In genomic region chr16:30193098-30193497, GRCh38 we compare ENCODE assay signal across 6 cellular contexts. TPM values are rescaled to one million over a fixed set of nuclear protein-coding genes. Genes with fewer than 3 reads are reported as not detected.
DNase-seq lines count a peak whose midpoint lies in the region; ATAC-seq, FAIRE-seq and TF ChIP-seq lines count a peak whose summit lies in the region.
"Not testable (repeated sequence)": the region's sequence is repeated elsewhere in the genome, so short reads cannot be mapped to it uniquely, and the experiment has no call there.

No MANE protein-coding gene starts in this region.

- POLR2A ChIA-PET in K562 (lab: Yijun Ruan, JAX), result not testable (repeated sequence)

- H3K4me3 Mint-ChIP-seq in naive B cell, result not testable (repeated sequence)

- ATAC-seq in DND-41 (ENCODE audit: insufficient read depth, low read depth) (peak; percentile 13), GM21423 (IDR thresholded peaks at IDR 0.05; ENCODE audit: unreplicated experiment) (peak; percentile 13), HG02870 (IDR thresholded peaks at IDR 0.05; ENCODE audit: unreplicated experiment) (peak; percentile 2), HG03571 (IDR thresholded peaks at IDR 0.05; ENCODE audit: unreplicated experiment) (peak; percentile 5), K562 (peak; percentile 70), naive B cell (ENCODE audit: low read depth in 2 of 2) (peak; percentile 19 to 22)

- not testable (repeated sequence) for H3K4me3 ChIP-seq in DND-41 (ENCODE audit: low read depth in 1 of 2, low read length in 2 of 2); K562

- H3K9me1 ChIP-seq in K562 (ENCODE audit: control insufficient read depth, insufficient read depth, low read length), result not testable (repeated sequence)

- in situ Hi-C loops in K562 (cut with MboI), result loop anchor here (10.0 kb wide), 1 partner anchor 212 kb away; the partner anchor contains the start of gene ZNF771

- H3K9ac ChIP-seq in DND-41 (ENCODE audit: low read depth, low read length); K562 (ENCODE audit: insufficient read depth in 1 of 2, low read depth in 2 of 2, low read length in 2 of 2): not testable (repeated sequence)

- H3K36me3 ChIP-seq in DND-41 (ENCODE audit: insufficient read depth, low read length); K562 (ENCODE audit: control insufficient read depth, insufficient read depth, low read length): not testable (repeated sequence)

- not testable (repeated sequence) for H3K27ac ChIP-seq in DND-41 (ENCODE audit: low read length); K562 (ENCODE audit: extremely low read depth, low read depth, low read length)

- not testable (repeated sequence) for H3K9me3 ChIP-seq in DND-41 (ENCODE audit: insufficient read depth, low read length, severe bottlenecking); K562 (replicated peaks; ENCODE audit: control insufficient read depth, insufficient read depth, low read depth, low read length)

- not testable (repeated sequence) for TF ChIP-seq POLR2A in K562 (conservative IDR thresholded peaks at IDR 0.05)

- CTCF ChIA-PET in K562 (lab: Yijun Ruan, JAX; ENCODE audit: low intra/inter-chr PET ratio), result not testable (repeated sequence)

- not testable (repeated sequence) for H3K79me2 ChIP-seq in DND-41 (ENCODE audit: insufficient read depth, low read length); K562 (ENCODE audit: control insufficient read depth, insufficient read depth, low read length)

- intact Hi-C loops in K562 (cut with micrococcal nuclease), result not testable (repeated sequence)

- H3K27ac Mint-ChIP-seq in naive B cell, result not testable (repeated sequence)

- FAIRE-seq in K562 (lab: Jason Lieb, UNC), result peak; percentile 89

- not testable (repeated sequence) for TF ChIP-seq RAD21 in K562 (CRISPR knock-in tag; conservative IDR thresholded peaks at IDR 0.05 in 1 of 2, IDR thresholded peaks at IDR 0.05 in 1 of 2)

- not testable (repeated sequence) for H3K27me3 ChIP-seq in DND-41 (ENCODE audit: insufficient read depth, low read length, poor library complexity); K562 (ENCODE audit: control insufficient read depth in 2 of 2, insufficient read depth in 2 of 2, low read length in 2 of 2)

- not testable (repeated sequence) for H3K4me2 ChIP-seq in DND-41 (ENCODE audit: insufficient read depth, low read length); K562 (ENCODE audit: insufficient read depth, low read length)

- WGBS in K562 (ENCODE audit: insufficient coverage, low coverage, missing lambda C conversion rate), result no CpG with 5 or more reads among the region's 21 CpGs

- TF ChIP-seq CTCF in DND-41 (IDR thresholded peaks at IDR 0.05; ENCODE audit: borderline replicate concordance, extremely low read depth, low read length, poor library complexity, severe bottlenecking); K562 (IDR thresholded peaks at IDR 0.05 in 2 of 3, conservative IDR thresholded peaks at IDR 0.05 in 1 of 3; ENCODE audit: insufficient read depth in 2 of 3, low read depth in 1 of 3, low read length in 3 of 3): not testable (repeated sequence)

- H4K20me1 ChIP-seq in DND-41 (ENCODE audit: insufficient read depth, low read length); K562 (replicated peaks; ENCODE audit: control insufficient read depth, insufficient read depth, low read length): not testable (repeated sequence)

- H3K27me3 Mint-ChIP-seq in naive B cell, result not testable (repeated sequence)

- not testable (repeated sequence) for H3K4me1 Mint-ChIP-seq in naive B cell

- H2AFZ ChIP-seq in DND-41 (ENCODE audit: low read depth, low read length); K562 (ENCODE audit: low read depth, low read length): not testable (repeated sequence)

- BruUV-seq in K562 (replicated peaks; lab: Mats Ljungman, UMichigan), result not testable (repeated sequence)

- H3K36me3 Mint-ChIP-seq in naive B cell, result not testable (repeated sequence)

- H3K9me3 Mint-ChIP-seq in naive B cell, result not testable (repeated sequence)

- H3K4me1 ChIP-seq in DND-41 (ENCODE audit: insufficient read depth, low read length); K562 (replicated peaks in 1 of 2; ENCODE audit: control insufficient read depth in 2 of 2, insufficient read depth in 2 of 2, low read length in 2 of 2): not testable (repeated sequence)

- DNase-seq in DND-41; K562 (ENCODE audit: extremely low read depth in 1 of 4, low spot score in 3 of 4); naive B cell: not testable (repeated sequence)

- TF ChIP-seq EP300 in K562 (IDR thresholded peaks at IDR 0.05; ENCODE audit: low read length), result not testable (repeated sequence)

RNA-seq across cellular contexts. Expression of gene BOLA2B, which starts 0.4 kb away (rescaled TPM):
- total RNA-seq in K562 (2011; cell fraction: chromatin; rRNA removed; ENCODE audit: low replicate concordance), result 14.9 TPM in 1 of 2 replicates, not detected in the other
- 14.7 and 26.2 TPM in 2 replicates for total RNA-seq in K562 (2011; cell fraction: nucleolus; rRNA removed)
- 4.7 and 6.4 TPM in 2 replicates for total RNA-seq in K562 (2011; cell fraction: nucleoplasm; rRNA removed)
- total RNA-seq in K562 (2014; rRNA removed) (72.1 and 88.6 TPM in 2 replicates), K562 (2014; rRNA removed; fragmentation: Illumina TruSeq; extraction: Trizol) (117 and 181 TPM in 2 replicates), K562 (2015; rRNA removed; fragmentation: Illumina TruSeq; extraction: Trizol) (200 and 209 TPM in 2 replicates), K562 (2021) (259 and 310 TPM in 2 replicates)
- polyA plus RNA-seq in K562 (2011; rRNA removed) (43.9 and 49.0 TPM in 2 replicates), K562 (2014; fragmentation: Illumina TruSeq; extraction: Trizol) (87.3 and 150 TPM in 2 replicates), K562 (2014; fragmentation: Nextera tagmentation; extraction: Ambion mirVana) (100 to 1,000 TPM; 158 to 195 TPM), K562 (2014; rRNA removed) (159 and 613 TPM in 2 replicates), naive B cell (ENCODE audit: low read depth in 6 of 6) (100 to 1,000 TPM; 121 to 238 (median 189) TPM)
- 390 and 438 TPM in 2 replicates for polyA plus RNA-seq in K562 (2011; cell fraction: cytosol; rRNA removed)
- 48.2 and 90.1 TPM in 2 replicates for polyA plus RNA-seq in K562 (2011; cell fraction: nucleus; rRNA removed)
- polyA plus RNA-seq in K562 (2012), result 150 and 359 TPM in 2 replicates
- 20.9 and 28.1 TPM in 2 replicates for polyA minus RNA-seq in K562 (2011; rRNA and poly(A)+ RNA removed)
- 22.7 and 54.4 TPM in 2 replicates for polyA minus RNA-seq in K562 (2011; cell fraction: cytosol; rRNA and poly(A)+ RNA removed)
- polyA minus RNA-seq in K562 (2011; cell fraction: nucleus; rRNA and poly(A)+ RNA removed), result 5.9 and 9.0 TPM in 2 replicates

RNA-seq across cellular contexts. Expression of gene SLX1A, which starts 0.6 kb away (rescaled TPM):
- 63.6 and 162 TPM in 2 replicates for total RNA-seq in K562 (2011; cell fraction: chromatin; rRNA removed; ENCODE audit: low replicate concordance)
- 85.6 and 99.5 TPM in 2 replicates for total RNA-seq in K562 (2011; cell fraction: nucleolus; rRNA removed)
- total RNA-seq in K562 (2011; cell fraction: nucleoplasm; rRNA removed), result 74.1 and 87.1 TPM in 2 replicates
- total RNA-seq in K562 (2014; rRNA removed) (72.3 and 86.5 TPM in 2 replicates), K562 (2014; rRNA removed; fragmentation: Illumina TruSeq; extraction: Trizol) (10.9 and 11.6 TPM in 2 replicates), K562 (2015; rRNA removed; fragmentation: Illumina TruSeq; extraction: Trizol) (18.4 and 21.0 TPM in 2 replicates), K562 (2021) (48.1 and 52.5 TPM in 2 replicates)
- polyA plus RNA-seq in K562 (2011; rRNA removed) (6.9 and 13.2 TPM in 2 replicates), K562 (2014; fragmentation: Illumina TruSeq; extraction: Trizol) (7.9 and 8.5 TPM in 2 replicates), K562 (2014; fragmentation: Nextera tagmentation; extraction: Ambion mirVana) (1 to 10 TPM; 2.3 to 2.5 TPM), K562 (2014; rRNA removed) (39.3 and 44.5 TPM in 2 replicates), naive B cell (ENCODE audit: low read depth in 6 of 6) (10 to 100 TPM; 52.4 to 71.2 (median 65.2) TPM)
- 6.0 and 35.1 TPM in 2 replicates for polyA plus RNA-seq in K562 (2011; cell fraction: cytosol; rRNA removed)
- polyA plus RNA-seq in K562 (2011; cell fraction: nucleus; rRNA removed), result 35.2 and 63.9 TPM in 2 replicates
- 45.1 and 50.2 TPM in 2 replicates for polyA plus RNA-seq in K562 (2012)
- 4.6 and 6.6 TPM in 2 replicates for polyA minus RNA-seq in K562 (2011; rRNA and poly(A)+ RNA removed)
- polyA minus RNA-seq in K562 (2011; cell fraction: cytosol; rRNA and poly(A)+ RNA removed), result 18.7 and 23.2 TPM in 2 replicates
- polyA minus RNA-seq in K562 (2011; cell fraction: nucleus; rRNA and poly(A)+ RNA removed), result 19.8 and 21.0 TPM in 2 replicates

RNA-seq across cellular contexts. Expression of gene SULT1A3, which starts 6.0 kb away (rescaled TPM):
- 16.6 and 51.4 TPM in 2 replicates for total RNA-seq in K562 (2011; cell fraction: chromatin; rRNA removed; ENCODE audit: low replicate concordance)
- 23.6 and 24.3 TPM in 2 replicates for total RNA-seq in K562 (2011; cell fraction: nucleolus; rRNA removed)
- total RNA-seq in K562 (2011; cell fraction: nucleoplasm; rRNA removed), result 9.5 and 13.9 TPM in 2 replicates
- total RNA-seq in K562 (2014; rRNA removed) (3.8 and 8.4 TPM in 2 replicates), K562 (2014; rRNA removed; fragmentation: Illumina TruSeq; extraction: Trizol) (2.4 and 3.9 TPM in 2 replicates), K562 (2015; rRNA removed; fragmentation: Illumina TruSeq; extraction: Trizol) (7.3 and 8.6 TPM in 2 replicates), K562 (2021) (4.7 and 10.6 TPM in 2 replicates)
- polyA plus RNA-seq in K562 (2011; rRNA removed) (7.5 and 9.7 TPM in 2 replicates), K562 (2014; fragmentation: Illumina TruSeq; extraction: Trizol) (17.8 and 18.0 TPM in 2 replicates), K562 (2014; fragmentation: Nextera tagmentation; extraction: Ambion mirVana) (1 to 10 TPM; 5.0 to 7.1 TPM), K562 (2014; rRNA removed) (7.7 and 8.3 TPM in 2 replicates), naive B cell (ENCODE audit: low read depth in 6 of 6) (1 to 10 TPM in 3 of 6 donors, under 1 TPM in 1, not detected in 2; 0.69 to 6.5 (median 2.5) TPM)
- polyA plus RNA-seq in K562 (2011; cell fraction: cytosol; rRNA removed), result 2.3 and 5.7 TPM in 2 replicates
- 26.4 and 36.6 TPM in 2 replicates for polyA plus RNA-seq in K562 (2011; cell fraction: nucleus; rRNA removed)
- 6.7 and 17.0 TPM in 2 replicates for polyA plus RNA-seq in K562 (2012)
- 1.6 TPM in 2 replicates for polyA minus RNA-seq in K562 (2011; rRNA and poly(A)+ RNA removed)
- polyA minus RNA-seq in K562 (2011; cell fraction: cytosol; rRNA and poly(A)+ RNA removed), result 3.5 TPM in 1 of 2 replicates, not detected in the other
- 5.4 and 7.7 TPM in 2 replicates for polyA minus RNA-seq in K562 (2011; cell fraction: nucleus; rRNA and poly(A)+ RNA removed)

RNA-seq across cellular contexts. Expression of gene CORO1A, which starts 9.7 kb away (rescaled TPM):
- 1.4 and 6.7 TPM in 2 replicates for total RNA-seq in K562 (2011; cell fraction: chromatin; rRNA removed; ENCODE audit: low replicate concordance)
- total RNA-seq in K562 (2011; cell fraction: nucleolus; rRNA removed), result 4.3 and 5.3 TPM in 2 replicates
- total RNA-seq in K562 (2011; cell fraction: nucleoplasm; rRNA removed), result 1.7 and 3.4 TPM in 2 replicates
- total RNA-seq in K562 (2014; rRNA removed) (7.6 and 7.8 TPM in 2 replicates), K562 (2014; rRNA removed; fragmentation: Illumina TruSeq; extraction: Trizol) (1.3 and 2.2 TPM in 2 replicates), K562 (2015; rRNA removed; fragmentation: Illumina TruSeq; extraction: Trizol) (17.4 and 18.5 TPM in 2 replicates), K562 (2021) (17.8 and 21.1 TPM in 2 replicates)
- polyA plus RNA-seq in K562 (2011; rRNA removed) (6.8 and 23.9 TPM in 2 replicates), K562 (2014; fragmentation: Illumina TruSeq; extraction: Trizol) (8.3 and 14.3 TPM in 2 replicates), K562 (2014; fragmentation: Nextera tagmentation; extraction: Ambion mirVana) (under 1 TPM; 0.22 to 0.31 TPM), K562 (2014; rRNA removed) (19.1 and 23.8 TPM in 2 replicates), naive B cell (ENCODE audit: low read depth in 6 of 6) (1,000 to 10,000 TPM in 5 of 6 donors, 100 to 1,000 TPM in 1; 945 to 1,368 (median 1,199) TPM)
- polyA plus RNA-seq in K562 (2011; cell fraction: cytosol; rRNA removed), result 21.5 and 33.0 TPM in 2 replicates
- 21.8 and 31.6 TPM in 2 replicates for polyA plus RNA-seq in K562 (2011; cell fraction: nucleus; rRNA removed)
- polyA plus RNA-seq in K562 (2012), result 10.2 and 42.2 TPM in 2 replicates
- polyA minus RNA-seq in K562 (2011; rRNA and poly(A)+ RNA removed), result 3.4 and 4.6 TPM in 2 replicates
- polyA minus RNA-seq in K562 (2011; cell fraction: cytosol; rRNA and poly(A)+ RNA removed), result 5.8 and 15.8 TPM in 2 replicates
- polyA minus RNA-seq in K562 (2011; cell fraction: nucleus; rRNA and poly(A)+ RNA removed), result 2.6 and 7.7 TPM in 2 replicates

RNA-seq across cellular contexts. Expression of gene NPIPB13, which starts 55.2 kb away (rescaled TPM):
- total RNA-seq in K562 (2011; cell fraction: chromatin; rRNA removed; ENCODE audit: low replicate concordance), result 30.9 and 101 TPM in 2 replicates
- total RNA-seq in K562 (2011; cell fraction: nucleolus; rRNA removed), result 4.3 and 5.8 TPM in 2 replicates
- 19.0 and 118 TPM in 2 replicates for total RNA-seq in K562 (2011; cell fraction: nucleoplasm; rRNA removed)
- total RNA-seq in K562 (2014; rRNA removed) (0.65 and 0.77 TPM in 2 replicates), K562 (2014; rRNA removed; fragmentation: Illumina TruSeq; extraction: Trizol) (2.9 and 3.9 TPM in 2 replicates), K562 (2015; rRNA removed; fragmentation: Illumina TruSeq; extraction: Trizol) (1.8 and 3.1 TPM in 2 replicates), K562 (2021) (8.2 and 9.4 TPM in 2 replicates)
- polyA plus RNA-seq in K562 (2011; rRNA removed) (2.7 and 5.8 TPM in 2 replicates), K562 (2014; fragmentation: Illumina TruSeq; extraction: Trizol) (2.5 and 3.3 TPM in 2 replicates), K562 (2014; fragmentation: Nextera tagmentation; extraction: Ambion mirVana) (under 1 TPM; 0.31 to 0.76 TPM), K562 (2014; rRNA removed) (4.4 and 10.1 TPM in 2 replicates), naive B cell (ENCODE audit: low read depth in 6 of 6) (1 to 10 TPM in 1 of 6 donors, under 1 TPM in 4, not detected in 1; 0.17 to 1.9 (median 0.35) TPM)
- 1.3 and 1.4 TPM in 2 replicates for polyA plus RNA-seq in K562 (2011; cell fraction: cytosol; rRNA removed)
- polyA plus RNA-seq in K562 (2011; cell fraction: nucleus; rRNA removed), result 17.0 and 19.1 TPM in 2 replicates
- polyA plus RNA-seq in K562 (2012), result 1.4 and 3.0 TPM in 2 replicates
- 5.8 and 12.4 TPM in 2 replicates for polyA minus RNA-seq in K562 (2011; rRNA and poly(A)+ RNA removed)
- polyA minus RNA-seq in K562 (2011; cell fraction: cytosol; rRNA and poly(A)+ RNA removed), result 1.9 TPM in 1 of 2 replicates, not detected in the other
- 2.0 and 2.9 TPM in 2 replicates for polyA minus RNA-seq in K562 (2011; cell fraction: nucleus; rRNA and poly(A)+ RNA removed)

Comparison
In these comparisons a context has a peak if more than half of its experiments do, and no peak if none do; other contexts are left out.
1. ATAC-seq: peak in every context shown above with its lines; median percentile 70 in K562; 20 in naive B cell; 13 in DND-41; 13 in GM21423; 5 in HG03571; 2 in HG02870.